In genomic region chr7:34844401-34844800, GRCh38 we compare ENCODE assay signal across 26 cellular contexts.
"Had no signal": no experiment of that assay in that cellular context is flagged by ENCODE, and none has a peak within 500 bp of the region (broad histone marks: within the 10 kb centered on the region; RNA-seq: fewer than 3 reads in every experiment).

No MANE protein-coding gene starts in this region.

- H3K4me1 Mint-ChIP-seq: memory B cell; nephron progenitor cell; stimulated activated memory B cell treated with anti-CD40 and anti-IgM and Interleukin-4, amounts not matched to agents 10 μg/mL and 1 μg/mL and 100 μg/mL, for 72 hours had no signal

- H3K36me3 ChIP-seq: gastrocnemius medialis, heart left ventricle, ovary, right lobe of liver, thoracic aorta, tibial nerve, upper lobe of left lung had no signal

- DNase-seq: dorsolateral prefrontal cortex; effector CD4-positive, alpha-beta T cell; foreskin fibroblast; gastrocnemius medialis; heart left ventricle; kidney; mucosa of descending colon; naive thymus-derived CD8-positive, alpha-beta T cell; nephron progenitor cell; occipital lobe; ovary; right lobe of liver; stimulated activated CD4-positive, alpha-beta T cell treated with anti-CD3 and anti-CD28 coated beads, Interleukin-12 subunit alpha, Interleukin-12 subunit beta, amount 100 ng/mL, for 4 hours; stimulated activated CD4-positive, alpha-beta T cell treated with anti-CD3 and anti-CD28 coated beads, Interleukin-1b, Interleukin-23, amount 100 ng/mL, for 48 hours; stimulated activated CD4-positive, alpha-beta T cell treated with anti-CD3 and anti-CD28 coated beads, Interleukin-4, amount 100 ng/mL, for 1 hour; stimulated activated naive CD8-positive, alpha-beta T cell treated with anti-CD3 and anti-CD28 coated beads, Interleukin-15, Interleukin-2, amounts not matched to agents 100 U/mL and 50 U/mL, for 24 hours; upper lobe of left lung had no signal

- H3K4me3 ChIP-seq: dorsolateral prefrontal cortex, gastrocnemius medialis, heart left ventricle, hepatocyte, lung, mucosa of descending colon, ovary, right lobe of liver, smooth muscle cell, thoracic aorta, tibial nerve, upper lobe of left lung had no signal

- H3K27me3 ChIP-seq: dorsolateral prefrontal cortex, gastrocnemius medialis, hepatocyte, ovary, right lobe of liver, tibial nerve, upper lobe of left lung had no signal

- ATAC-seq: gastrocnemius medialis; heart left ventricle; left lobe of liver; mucosa of descending colon; naive thymus-derived CD8-positive, alpha-beta T cell; right lobe of liver; stimulated activated memory B cell treated with anti-CD40 and anti-IgM and Interleukin-4, amounts not matched to agents 10 μg/mL and 1 μg/mL and 100 μg/mL, for 72 hours; stimulated activated naive CD8-positive, alpha-beta T cell treated with anti-CD3 and anti-CD28 coated beads, Interleukin-15, Interleukin-2, amounts not matched to agents 100 U/mL and 50 U/mL, for 24 hours had no signal

- H3K4me1 ChIP-seq: gastrocnemius medialis, heart left ventricle, right lobe of liver, tibial nerve, upper lobe of left lung had no signal

- H3K36me3 Mint-ChIP-seq: memory B cell; mesothelial cell of epicardium; stimulated activated memory B cell treated with anti-CD40 and anti-IgM and Interleukin-4, amounts not matched to agents 10 μg/mL and 1 μg/mL and 100 μg/mL, for 72 hours had no signal

- H3K4me3 Mint-ChIP-seq: memory B cell; mesothelial cell of epicardium; naive thymus-derived CD8-positive, alpha-beta T cell; nephron progenitor cell; stimulated activated memory B cell treated with anti-CD40 and anti-IgM and Interleukin-4, amounts not matched to agents 10 μg/mL and 1 μg/mL and 100 μg/mL, for 72 hours had no signal

- H3K27ac ChIP-seq: dorsolateral prefrontal cortex, gastrocnemius medialis, heart left ventricle, hepatocyte, ovary, right lobe of liver, thoracic aorta, tibial nerve, upper lobe of left lung had no signal

- H3K4me2 ChIP-seq: hepatocyte, smooth muscle cell had no signal

- H3K9me3 ChIP-seq: gastrocnemius medialis, heart left ventricle, mucosa of descending colon, ovary, right lobe of liver, thoracic aorta, upper lobe of left lung had no signal

- H3K79me2 ChIP-seq: hepatocyte had no signal

- H3K27ac Mint-ChIP-seq: memory B cell; mesothelial cell of epicardium; naive thymus-derived CD8-positive, alpha-beta T cell; nephron progenitor cell; stimulated activated memory B cell treated with anti-CD40 and anti-IgM and Interleukin-4, amounts not matched to agents 10 μg/mL and 1 μg/mL and 100 μg/mL, for 72 hours had no signal

- H2AFZ ChIP-seq: hepatocyte had no signal

- H3K9me3 Mint-ChIP-seq: mesothelial cell of epicardium, nephron progenitor cell had no signal
